In the genomic region with DNA sequence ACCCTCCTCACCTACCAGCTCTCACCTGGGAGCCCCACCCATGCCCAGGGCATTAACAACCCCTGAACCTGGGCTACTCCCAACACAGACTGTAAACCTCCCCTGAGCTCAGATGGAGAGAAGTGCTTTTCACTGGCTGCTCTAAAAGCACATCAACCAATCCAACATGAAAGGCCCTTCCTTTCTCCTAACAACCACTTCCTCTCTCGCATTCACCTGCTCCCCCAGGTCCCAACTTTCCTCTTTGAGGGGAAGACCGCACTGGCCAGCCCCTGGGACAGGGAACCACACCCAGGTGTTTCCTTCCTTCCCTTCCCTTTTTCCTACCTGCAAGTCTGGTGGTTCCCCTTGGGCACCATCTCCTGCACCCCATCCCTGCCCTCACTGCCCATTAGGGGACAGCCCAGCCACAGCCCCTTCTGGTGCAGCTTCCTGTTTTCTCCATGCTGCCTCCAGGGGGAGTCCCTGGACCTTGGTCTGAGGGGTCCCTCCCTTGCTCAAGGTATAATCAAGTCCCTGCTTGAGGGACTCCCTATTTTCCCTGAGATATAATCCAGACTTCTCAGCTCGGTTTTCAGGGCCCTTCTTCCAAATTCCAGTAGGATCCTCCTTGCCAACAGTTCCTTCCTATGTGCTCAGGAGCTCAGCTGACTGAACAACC, we compare ENCODE assay signal across 9 cellular contexts. TPM values are rescaled to one million over a fixed set of nuclear protein-coding genes. Genes with fewer than 3 reads are reported as not detected.
DNase-seq lines count a peak whose midpoint lies in the region; ATAC-seq and TF ChIP-seq lines count a peak whose summit lies in the region.
"Had no signal": no experiment of that assay in that cellular context is flagged by ENCODE, and none has a peak within 500 bp of the region (broad histone marks: within the 10 kb centered on the region; RNA-seq: fewer than 3 reads in every experiment).

No MANE protein-coding gene starts in this region.

- H3K36me3 Mint-ChIP-seq in osteocyte (ENCODE audit: unreplicated experiment) = no peaks in the 10 kb centered on the region
- no peaks in the 10 kb centered on the region for H3K36me3 Mint-ChIP-seq in activated T-helper 1 cell treated with anti-CD3 and anti-CD28 coated beads, Interleukin-12 subunit alpha, Interleukin-12 subunit beta, Interleukin-2, Interleukin-4 antibody, amounts not matched to agents 30 ng/mL and 10 ng/mL and 1 ng/mL, durations not matched to agents 14 hours and 24 hours and 36 hours (ENCODE audit: low read depth)
- no peaks in the 10 kb centered on the region for H3K36me3 Mint-ChIP-seq in T-helper 2 cell treated with Interferon-gamma antibody and Interleukin-4, amounts not matched to agents 5 μg/mL and 100 μg/mL, for 36 hours (ENCODE audit: low read depth)

- no peak for ATAC-seq in GM21381 (IDR thresholded peaks at IDR 0.05; ENCODE audit: unreplicated experiment)
- ATAC-seq: esophagus mucosa had no signal

- H3K9me3 Mint-ChIP-seq in osteocyte (ENCODE audit: unreplicated experiment) = no peaks in the 10 kb centered on the region
- no peaks in the 10 kb centered on the region for H3K9me3 Mint-ChIP-seq in activated T-helper 1 cell treated with anti-CD3 and anti-CD28 coated beads, Interleukin-12 subunit alpha, Interleukin-12 subunit beta, Interleukin-2, Interleukin-4 antibody, amounts not matched to agents 30 ng/mL and 10 ng/mL and 1 ng/mL, durations not matched to agents 14 hours and 24 hours and 36 hours
- no peaks in the 10 kb centered on the region for H3K9me3 Mint-ChIP-seq in T-helper 2 cell treated with Interferon-gamma antibody and Interleukin-4, amounts not matched to agents 5 μg/mL and 100 μg/mL, for 36 hours

- H3K27me3 Mint-ChIP-seq in osteocyte (ENCODE audit: unreplicated experiment) = no peaks in the 10 kb centered on the region
- peaks cover 6% of the 10 kb centered on the region for H3K27me3 Mint-ChIP-seq in activated T-helper 1 cell treated with anti-CD3 and anti-CD28 coated beads, Interleukin-12 subunit alpha, Interleukin-12 subunit beta, Interleukin-2, Interleukin-4 antibody, amounts not matched to agents 30 ng/mL and 10 ng/mL and 1 ng/mL, durations not matched to agents 14 hours and 24 hours and 36 hours (ENCODE audit: insufficient read depth)
- H3K27me3 Mint-ChIP-seq in T-helper 2 cell treated with Interferon-gamma antibody and Interleukin-4, amounts not matched to agents 5 μg/mL and 100 μg/mL, for 36 hours (ENCODE audit: low read depth) = peaks cover 1% of the 10 kb centered on the region

- peaks cover 8% of the 10 kb centered on the region for H3K4me1 Mint-ChIP-seq in osteocyte (ENCODE audit: unreplicated experiment)
- H3K4me1 Mint-ChIP-seq in activated T-helper 1 cell treated with anti-CD3 and anti-CD28 coated beads, Interleukin-12 subunit alpha, Interleukin-12 subunit beta, Interleukin-2, Interleukin-4 antibody, amounts not matched to agents 30 ng/mL and 10 ng/mL and 1 ng/mL, durations not matched to agents 14 hours and 24 hours and 36 hours (ENCODE audit: low read depth) = no peaks in the 10 kb centered on the region
- H3K4me1 Mint-ChIP-seq in T-helper 2 cell treated with Interferon-gamma antibody and Interleukin-4, amounts not matched to agents 5 μg/mL and 100 μg/mL, for 36 hours (ENCODE audit: low read depth) = no peaks in the 10 kb centered on the region

- TF ChIP-seq CTCF in GM10266 (IDR thresholded peaks at IDR 0.05; ENCODE audit: control insufficient read depth, insufficient read depth, low read depth, missing control alignments) = peak; percentile 34
- peak; percentile 64 for TF ChIP-seq CTCF in osteocyte (IDR thresholded peaks at IDR 0.05)

- intact Hi-C loops in activated T-helper 1 cell treated with anti-CD3 and anti-CD28 coated beads, Interleukin-12 subunit alpha, Interleukin-12 subunit beta, Interleukin-2, Interleukin-4 antibody, amounts not matched to agents 30 ng/mL and 10 ng/mL and 1 ng/mL, durations not matched to agents 14 hours and 24 hours and 36 hours (cut with micrococcal nuclease) = no loop called here

- H3K27ac Mint-ChIP-seq in osteocyte (ENCODE audit: unreplicated experiment) = no peak overlapping the region
- H3K27ac Mint-ChIP-seq in activated T-helper 1 cell treated with anti-CD3 and anti-CD28 coated beads, Interleukin-12 subunit alpha, Interleukin-12 subunit beta, Interleukin-2, Interleukin-4 antibody, amounts not matched to agents 30 ng/mL and 10 ng/mL and 1 ng/mL, durations not matched to agents 14 hours and 24 hours and 36 hours = no peak overlapping the region
- no peak overlapping the region for H3K27ac Mint-ChIP-seq in T-helper 2 cell treated with Interferon-gamma antibody and Interleukin-4, amounts not matched to agents 5 μg/mL and 100 μg/mL, for 36 hours

- DNase-seq in GM10266 (ENCODE audit: extremely low spot score) = peak; percentile 35
- peak; percentile 33 for DNase-seq in MV-4-11 (lab: John Stamatoyannopoulos, UW)
- peak; percentile 77 for DNase-seq in cerebellar cortex (ENCODE audit: low spot score)
- DNase-seq in osteocyte (ENCODE audit: extremely low spot score, unreplicated experiment) = no peak
- DNase-seq in activated T-helper 1 cell treated with anti-CD3 and anti-CD28 coated beads, Interleukin-12 subunit alpha, Interleukin-12 subunit beta, Interleukin-2, Interleukin-4 antibody, amounts not matched to agents 30 ng/mL and 10 ng/mL and 1 ng/mL, durations not matched to agents 14 hours and 24 hours and 36 hours (ENCODE audit: low spot score) = no peak
- DNase-seq in T-helper 2 cell treated with Interferon-gamma antibody and Interleukin-4, amounts not matched to agents 5 μg/mL and 100 μg/mL, for 36 hours (ENCODE audit: low spot score) = no peak
- DNase-seq: NCI-H226 had no signal

- H3K4me3 Mint-ChIP-seq in osteocyte (ENCODE audit: unreplicated experiment) = no peak overlapping the region
- H3K4me3 Mint-ChIP-seq in activated T-helper 1 cell treated with anti-CD3 and anti-CD28 coated beads, Interleukin-12 subunit alpha, Interleukin-12 subunit beta, Interleukin-2, Interleukin-4 antibody, amounts not matched to agents 30 ng/mL and 10 ng/mL and 1 ng/mL, durations not matched to agents 14 hours and 24 hours and 36 hours = no peak overlapping the region
- H3K4me3 Mint-ChIP-seq in T-helper 2 cell treated with Interferon-gamma antibody and Interleukin-4, amounts not matched to agents 5 μg/mL and 100 μg/mL, for 36 hours = no peak overlapping the region

RNA-seq across cellular contexts. Expression of a gene that starts 30.5 kb away (rescaled TPM):
- 43.6 and 47.9 TPM in 2 replicates for total RNA-seq in osteocyte
- 0.05 TPM in 1 of 2 replicates, not detected in the other for total RNA-seq in activated T-helper 1 cell treated with anti-CD3 and anti-CD28 coated beads, Interleukin-12 subunit alpha, Interleukin-12 subunit beta, Interleukin-2, Interleukin-4 antibody, amounts not matched to agents 30 ng/mL and 10 ng/mL and 1 ng/mL, durations not matched to agents 14 hours and 24 hours and 36 hours

Comparison
In these comparisons a context has a peak if more than half of its experiments do, and no peak if none do; other contexts are left out.
1. DNase-seq: peak in GM10266 (single experiment), MV-4-11 (single experiment) and cerebellar cortex (single experiment); none in osteocyte (single experiment), activated T-helper 1 cell treated with anti-CD3 and anti-CD28 coated beads, Interleukin-12 subunit alpha, Interleukin-12 subunit beta, Interleukin-2, Interleukin-4 antibody, amounts not matched to agents 30 ng/mL and 10 ng/mL and 1 ng/mL, durations not matched to agents 14 hours and 24 hours and 36 hours (single experiment) and T-helper 2 cell treated with Interferon-gamma antibody and Interleukin-4, amounts not matched to agents 5 μg/mL and 100 μg/mL, for 36 hours (single experiment).
2. RNA of a gene that starts 30.5 kb away (total RNA-seq): 43.6 to 47.9 TPM in osteocyte; 0.05 TPM in activated T-helper 1 cell treated with anti-CD3 and anti-CD28 coated beads, Interleukin-12 subunit alpha, Interleukin-12 subunit beta, Interleukin-2, Interleukin-4 antibody, amounts not matched to agents 30 ng/mL and 10 ng/mL and 1 ng/mL, durations not matched to agents 14 hours and 24 hours and 36 hours; every median in the first group is over 10 times any median in the second.